In the genomic region with DNA sequence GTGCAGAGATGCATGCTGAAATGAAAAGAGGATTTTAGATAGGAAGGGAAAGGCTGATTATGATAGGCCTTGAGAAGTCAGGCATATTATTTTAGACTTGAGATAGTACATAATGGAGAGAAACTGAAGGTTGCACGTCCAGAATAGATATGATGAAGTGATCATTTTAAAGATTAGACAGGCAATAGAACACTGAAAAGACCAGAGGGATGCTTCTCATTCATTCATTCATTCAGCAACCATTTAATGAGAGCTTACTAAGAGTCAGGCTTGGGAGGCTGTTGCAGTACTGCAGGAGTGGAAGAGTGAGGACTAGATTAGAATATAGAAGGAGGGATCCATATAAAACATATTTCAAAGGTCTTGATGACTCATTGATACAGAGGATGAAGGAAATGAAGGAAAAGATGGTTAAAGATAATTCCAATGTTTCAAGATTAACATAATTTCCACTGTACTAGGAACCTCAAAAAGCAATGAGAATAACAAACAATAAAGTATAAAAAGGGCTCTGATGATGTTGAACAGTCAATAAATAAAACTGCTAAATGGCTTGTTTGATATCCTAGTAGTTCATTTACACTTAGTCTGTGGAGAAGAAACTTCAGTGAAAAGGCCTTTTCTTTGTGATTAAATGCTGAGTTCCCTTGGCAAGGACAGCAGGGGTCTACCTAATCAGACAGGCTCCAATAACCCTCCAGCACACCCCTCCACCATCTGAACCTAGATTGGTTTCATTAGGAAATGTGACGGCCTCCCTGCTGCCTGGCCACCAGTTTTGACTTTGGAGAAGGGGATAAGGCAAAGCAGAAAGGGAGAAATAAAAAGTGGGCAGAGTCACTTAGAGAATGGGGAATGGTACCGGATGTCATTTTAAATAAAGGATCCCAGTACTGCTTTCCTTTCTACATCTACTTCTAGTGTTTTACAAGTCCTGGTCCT, we compare ENCODE assay signal across 9 cellular contexts. TPM values are rescaled to one million over a fixed set of nuclear protein-coding genes. Genes with fewer than 3 reads are reported as not detected.
A peak's percentile ranks its signal among the peaks of the same experiment; 100 is the strongest.
DNase-seq lines count a peak whose midpoint lies in the region; ATAC-seq lines count a peak whose summit lies in the region.
"Had no signal": no experiment of that assay in that cellular context is flagged by ENCODE, and none has a peak within 500 bp of the region (broad histone marks: within the 10 kb centered on the region; RNA-seq: fewer than 3 reads in every experiment).

No MANE protein-coding gene starts in this region.

- peak overlapping the region; percentile 75 for H3K4me3 ChIP-seq in iPS-11a (ENCODE audit: low read depth, low read length)

- DNase-seq in NCI-H510A treated with DMSO at 0.1 percent for 48 hours (lab: John Stamatoyannopoulos, UW) (peak; percentile 36), NCI-H510A (lab: John Stamatoyannopoulos, UW) (no peak), HuH-7.5 (ENCODE audit: low spot score) (no peak), EL (no peak)
- no peak for DNase-seq in activated CD4-positive, alpha-beta memory T cell treated with anti-CD3 and anti-CD28 coated beads, Interleukin-2, amount 10 ng/mL, durations not matched to agents 7 days and 5 days
- DNase-seq in stimulated activated effector memory CD8-positive, alpha-beta T cell treated with anti-CD3 and anti-CD28 coated beads, Interleukin-12 subunit alpha, Interleukin-12 subunit beta, amount 100 ng/mL, for 72 hours (ENCODE audit: low spot score in 2 of 2) = no peak
- DNase-seq: activated CD4-positive, CD25-positive, alpha-beta regulatory T cell had no signal

- H3K36me3 Mint-ChIP-seq in activated CD4-positive, alpha-beta memory T cell treated with anti-CD3 and anti-CD28 coated beads, Interleukin-2, amount 10 ng/mL, durations not matched to agents 7 days and 5 days (ENCODE audit: low read depth) = peaks cover 2% of the 10 kb centered on the region
- peaks cover 5% of the 10 kb centered on the region for H3K36me3 Mint-ChIP-seq in stimulated activated effector memory CD8-positive, alpha-beta T cell treated with anti-CD3 and anti-CD28 coated beads, Interleukin-12 subunit alpha, Interleukin-12 subunit beta, amount 100 ng/mL, for 72 hours

- ATAC-seq in stimulated activated effector memory CD8-positive, alpha-beta T cell treated with anti-CD3 and anti-CD28 coated beads, Interleukin-12 subunit alpha, Interleukin-12 subunit beta, amount 100 ng/mL, for 72 hours = no peak
- no peak for ATAC-seq in GM19463 (IDR thresholded peaks at IDR 0.05; ENCODE audit: unreplicated experiment)

- POLR2A ChIA-PET in activated CD4-positive, alpha-beta memory T cell treated with anti-CD3 and anti-CD28 coated beads, Interleukin-2, amount 10 ng/mL, durations not matched to agents 7 days and 5 days (lab: Charles Lee) = no interaction called here

- H3K27ac Mint-ChIP-seq in activated CD4-positive, alpha-beta memory T cell treated with anti-CD3 and anti-CD28 coated beads, Interleukin-2, amount 10 ng/mL, durations not matched to agents 7 days and 5 days = no peak overlapping the region
- H3K27ac Mint-ChIP-seq in stimulated activated effector memory CD8-positive, alpha-beta T cell treated with anti-CD3 and anti-CD28 coated beads, Interleukin-12 subunit alpha, Interleukin-12 subunit beta, amount 100 ng/mL, for 72 hours = peak overlapping the region; percentile 93

- H3K4me1 Mint-ChIP-seq in activated CD4-positive, alpha-beta memory T cell treated with anti-CD3 and anti-CD28 coated beads, Interleukin-2, amount 10 ng/mL, durations not matched to agents 7 days and 5 days = peaks cover 50% of the 10 kb centered on the region
- peaks cover 41% of the 10 kb centered on the region for H3K4me1 Mint-ChIP-seq in stimulated activated effector memory CD8-positive, alpha-beta T cell treated with anti-CD3 and anti-CD28 coated beads, Interleukin-12 subunit alpha, Interleukin-12 subunit beta, amount 100 ng/mL, for 72 hours

- no peaks in the 10 kb centered on the region for H3K9me3 Mint-ChIP-seq in activated CD4-positive, alpha-beta memory T cell treated with anti-CD3 and anti-CD28 coated beads, Interleukin-2, amount 10 ng/mL, durations not matched to agents 7 days and 5 days
- no peaks in the 10 kb centered on the region for H3K9me3 Mint-ChIP-seq in stimulated activated effector memory CD8-positive, alpha-beta T cell treated with anti-CD3 and anti-CD28 coated beads, Interleukin-12 subunit alpha, Interleukin-12 subunit beta, amount 100 ng/mL, for 72 hours

- H3K27me3 Mint-ChIP-seq in activated CD4-positive, alpha-beta memory T cell treated with anti-CD3 and anti-CD28 coated beads, Interleukin-2, amount 10 ng/mL, durations not matched to agents 7 days and 5 days = no peaks in the 10 kb centered on the region

- peak overlapping the region; percentile 86 for H3K4me3 Mint-ChIP-seq in activated CD4-positive, alpha-beta memory T cell treated with anti-CD3 and anti-CD28 coated beads, Interleukin-2, amount 10 ng/mL, durations not matched to agents 7 days and 5 days
- peak overlapping the region; percentile 85 for H3K4me3 Mint-ChIP-seq in stimulated activated effector memory CD8-positive, alpha-beta T cell treated with anti-CD3 and anti-CD28 coated beads, Interleukin-12 subunit alpha, Interleukin-12 subunit beta, amount 100 ng/mL, for 72 hours

- CTCF ChIA-PET in activated CD4-positive, alpha-beta memory T cell treated with anti-CD3 and anti-CD28 coated beads, Interleukin-2, amount 10 ng/mL, durations not matched to agents 7 days and 5 days (lab: Charles Lee) = interaction anchor here (0.6 kb wide), 1 partner anchor 345 kb away, joined by 3 read pairs; no protein-coding TSS in a partner anchor

RNA-seq across cellular contexts. Expression of gene CILK1, which starts 1.7 kb away (rescaled TPM):
- 10 to 100 TPM in 1 of 2 experiments, 1 to 10 TPM in 1; 9.9 to 10.5 TPM for total RNA-seq in activated CD4-positive, alpha-beta memory T cell treated with anti-CD3 and anti-CD28 coated beads, Interleukin-2, amount 10 ng/mL, durations not matched to agents 7 days and 5 days

RNA-seq across cellular contexts. Expression of gene FBXO9, which starts 5.3 kb away (rescaled TPM):
- total RNA-seq in activated CD4-positive, alpha-beta memory T cell treated with anti-CD3 and anti-CD28 coated beads, Interleukin-2, amount 10 ng/mL, durations not matched to agents 7 days and 5 days = 10 to 100 TPM; 72.2 to 74.1 TPM
